26 cellular contexts compared by ENCODE assay signal in the genomic region with DNA sequence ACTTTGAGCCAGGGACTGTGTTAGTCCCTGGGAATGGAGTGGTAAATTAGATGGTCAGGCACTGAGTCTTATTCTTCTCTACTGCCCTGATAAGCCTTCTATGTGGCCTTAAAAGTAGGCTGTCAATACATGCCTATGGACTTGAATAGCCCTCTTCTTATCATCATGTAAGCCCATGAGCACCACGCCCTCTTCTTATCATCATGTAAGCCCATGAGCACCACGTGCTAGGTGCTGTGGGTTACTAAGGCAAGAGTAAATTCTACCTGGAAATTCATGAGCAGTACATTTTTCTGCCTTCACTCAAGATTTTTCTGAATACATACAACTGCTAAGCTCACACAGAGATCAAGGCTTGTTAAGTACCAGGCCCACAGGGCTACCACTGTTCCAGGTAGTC.
"Had no signal": no experiment of that assay in that cellular context is flagged by ENCODE, and none has a peak within 500 bp of the region (broad histone marks: within the 10 kb centered on the region; RNA-seq: fewer than 3 reads in every experiment).

No MANE protein-coding gene starts in this region.

- H3K4me1 Mint-ChIP-seq: activated CD4-positive, alpha-beta memory T cell treated with anti-CD3 and anti-CD28 coated beads, Interleukin-2, amount 10 ng/mL, durations not matched to agents 7 days and 5 days; activated CD4-positive, alpha-beta T cell treated with anti-CD3 and anti-CD28 coated beads, Interleukin-2, amount 10 ng/mL, durations not matched to agents 24 days and 14 days; activated naive CD4-positive, alpha-beta T cell treated with anti-CD3 and anti-CD28 coated beads, Interleukin-2, amount 50 U/mL, for 24 hours; activated naive CD8-positive, alpha-beta T cell treated with anti-CD3 and anti-CD28 coated beads, Interleukin-2, amount 50 U/mL, for 24 hours; stimulated activated memory B cell treated with anti-CD40 and anti-IgM and Interleukin-4, amounts not matched to agents 10 μg/mL and 1 μg/mL and 100 μg/mL, for 72 hours; stimulated activated naive CD8-positive, alpha-beta T cell treated with anti-CD3 and anti-CD28 coated beads, Interleukin-15, amount 100 ng/mL, for 72 hours had no signal

- H3K9me3 ChIP-seq: heart left ventricle, left lung, lower lobe of right lung, neutrophil, prostate gland, thyroid gland had no signal

- H3K9me3 Mint-ChIP-seq: activated CD4-positive, alpha-beta memory T cell treated with anti-CD3 and anti-CD28 coated beads, Interleukin-2, amount 10 ng/mL, durations not matched to agents 7 days and 5 days; activated CD4-positive, alpha-beta T cell treated with anti-CD3 and anti-CD28 coated beads, Interleukin-2, amount 10 ng/mL, durations not matched to agents 24 days and 14 days; activated naive CD4-positive, alpha-beta T cell treated with anti-CD3 and anti-CD28 coated beads, Interleukin-2, amount 50 U/mL, for 24 hours; activated naive CD8-positive, alpha-beta T cell treated with anti-CD3 and anti-CD28 coated beads, Interleukin-2, amount 50 U/mL, for 24 hours; activated T-cell treated with anti-CD3 and anti-CD28 coated beads, Interleukin-2, amount 50 U/mL, for 24 hours; activated T-helper 2 cell treated with anti-CD3 and anti-CD28 coated beads, Interferon-gamma antibody, Interleukin-2, Interleukin-4, amounts not matched to agents 10 μg/mL and 5 μg/mL and 100 μg/mL, durations not matched to agents 14 hours and 24 hours and 36 hours; nephron; stimulated activated memory B cell treated with anti-CD40 and anti-IgM and Interleukin-4, amounts not matched to agents 10 μg/mL and 1 μg/mL and 100 μg/mL, for 72 hours; stimulated activated naive CD8-positive, alpha-beta T cell treated with anti-CD3 and anti-CD28 coated beads, Interleukin-15, amount 100 ng/mL, for 72 hours had no signal

- H3K27me3 ChIP-seq: foreskin keratinocyte, heart left ventricle, left lung, neutrophil, thyroid gland had no signal

- H3K4me1 ChIP-seq: left lung, lower lobe of right lung, prostate gland had no signal

- H3K4me3 ChIP-seq: heart left ventricle, left lung, lower lobe of right lung, prostate gland, skin epidermis, thyroid gland had no signal

- H3K27me3 Mint-ChIP-seq: activated CD4-positive, alpha-beta memory T cell treated with anti-CD3 and anti-CD28 coated beads, Interleukin-2, amount 10 ng/mL, durations not matched to agents 7 days and 5 days; activated CD4-positive, alpha-beta T cell treated with anti-CD3 and anti-CD28 coated beads, Interleukin-2, amount 10 ng/mL, durations not matched to agents 24 days and 14 days; activated naive CD4-positive, alpha-beta T cell treated with anti-CD3 and anti-CD28 coated beads, Interleukin-2, amount 50 U/mL, for 24 hours; activated naive CD8-positive, alpha-beta T cell treated with anti-CD3 and anti-CD28 coated beads, Interleukin-2, amount 50 U/mL, for 24 hours; activated T-cell treated with anti-CD3 and anti-CD28 coated beads, Interleukin-2, amount 50 U/mL, for 24 hours; stimulated activated memory B cell treated with anti-CD40 and anti-IgM and Interleukin-4, amounts not matched to agents 10 μg/mL and 1 μg/mL and 100 μg/mL, for 72 hours; stimulated activated naive CD8-positive, alpha-beta T cell treated with anti-CD3 and anti-CD28 coated beads, Interleukin-15, amount 100 ng/mL, for 72 hours had no signal

- H3K27ac Mint-ChIP-seq: activated CD4-positive, alpha-beta memory T cell treated with anti-CD3 and anti-CD28 coated beads, Interleukin-2, amount 10 ng/mL, durations not matched to agents 7 days and 5 days; activated CD4-positive, alpha-beta T cell treated with anti-CD3 and anti-CD28 coated beads, Interleukin-2, amount 10 ng/mL, durations not matched to agents 24 days and 14 days; activated naive CD4-positive, alpha-beta T cell treated with anti-CD3 and anti-CD28 coated beads, Interleukin-2, amount 50 U/mL, for 24 hours; activated naive CD8-positive, alpha-beta T cell treated with anti-CD3 and anti-CD28 coated beads, Interleukin-2, amount 50 U/mL, for 24 hours; activated T-cell treated with anti-CD3 and anti-CD28 coated beads, Interleukin-2, amount 50 U/mL, for 24 hours; activated T-helper 2 cell treated with anti-CD3 and anti-CD28 coated beads, Interferon-gamma antibody, Interleukin-2, Interleukin-4, amounts not matched to agents 10 μg/mL and 5 μg/mL and 100 μg/mL, durations not matched to agents 14 hours and 24 hours and 36 hours; nephron; stimulated activated memory B cell treated with anti-CD40 and anti-IgM and Interleukin-4, amounts not matched to agents 10 μg/mL and 1 μg/mL and 100 μg/mL, for 72 hours had no signal

- ATAC-seq: activated naive CD8-positive, alpha-beta T cell treated with anti-CD3 and anti-CD28 coated beads, Interleukin-2, amount 50 U/mL, for 24 hours; esophagus mucosa; foreskin keratinocyte; left lung; lower lobe of right lung; sciatic nerve; stimulated activated memory B cell treated with anti-CD40 and anti-IgM and Interleukin-4, amounts not matched to agents 10 μg/mL and 1 μg/mL and 100 μg/mL, for 72 hours; stimulated activated naive CD8-positive, alpha-beta T cell treated with anti-CD3 and anti-CD28 coated beads, Interleukin-15, amount 100 ng/mL, for 72 hours had no signal

- DNase-seq: activated CD4-positive, alpha-beta memory T cell treated with anti-CD3 and anti-CD28 coated beads, Interleukin-2, amount 10 ng/mL, durations not matched to agents 7 days and 5 days; activated CD4-positive, alpha-beta T cell treated with anti-CD3 and anti-CD28 coated beads, Interleukin-2, amount 10 ng/mL, durations not matched to agents 24 days and 14 days; activated CD4-positive, CD25-positive, alpha-beta regulatory T cell treated with anti-CD3 and anti-CD28 coated beads, Interleukin-2, amount 50 U/mL, for 72 hours; activated naive CD8-positive, alpha-beta T cell treated with anti-CD3 and anti-CD28 coated beads, Interleukin-2, amount 50 U/mL, for 24 hours; activated T-cell treated with anti-CD3 and anti-CD28 coated beads, Interleukin-2, amount 50 U/mL, for 24 hours; amygdala; central memory CD4-positive, alpha-beta T cell; foreskin keratinocyte; heart left ventricle; left lung; lower lobe of right lung; mesendoderm; retina; stimulated activated CD4-positive, alpha-beta T cell treated with anti-CD3 and anti-CD28 coated beads, Interleukin-4, amount 100 ng/mL, for 24 hours; stimulated activated naive CD8-positive, alpha-beta T cell treated with anti-CD3 and anti-CD28 coated beads, Interleukin-15, amount 100 ng/mL, for 72 hours; thyroid gland had no signal

- H3K27ac ChIP-seq: foreskin keratinocyte, heart left ventricle, left lung, lower lobe of right lung, neutrophil, prostate gland, skin epidermis, thyroid gland had no signal

- H3K4me3 Mint-ChIP-seq: activated CD4-positive, alpha-beta memory T cell treated with anti-CD3 and anti-CD28 coated beads, Interleukin-2, amount 10 ng/mL, durations not matched to agents 7 days and 5 days; activated CD4-positive, alpha-beta T cell treated with anti-CD3 and anti-CD28 coated beads, Interleukin-2, amount 10 ng/mL, durations not matched to agents 24 days and 14 days; activated naive CD4-positive, alpha-beta T cell treated with anti-CD3 and anti-CD28 coated beads, Interleukin-2, amount 50 U/mL, for 24 hours; activated naive CD8-positive, alpha-beta T cell treated with anti-CD3 and anti-CD28 coated beads, Interleukin-2, amount 50 U/mL, for 24 hours; activated T-cell treated with anti-CD3 and anti-CD28 coated beads, Interleukin-2, amount 50 U/mL, for 24 hours; nephron; stimulated activated memory B cell treated with anti-CD40 and anti-IgM and Interleukin-4, amounts not matched to agents 10 μg/mL and 1 μg/mL and 100 μg/mL, for 72 hours; stimulated activated naive CD8-positive, alpha-beta T cell treated with anti-CD3 and anti-CD28 coated beads, Interleukin-15, amount 100 ng/mL, for 72 hours had no signal

- FAIRE-seq: endothelial cell of umbilical vein had no signal
